Comparison of ENCODE assay signal across 22 cellular contexts in the genomic region with DNA sequence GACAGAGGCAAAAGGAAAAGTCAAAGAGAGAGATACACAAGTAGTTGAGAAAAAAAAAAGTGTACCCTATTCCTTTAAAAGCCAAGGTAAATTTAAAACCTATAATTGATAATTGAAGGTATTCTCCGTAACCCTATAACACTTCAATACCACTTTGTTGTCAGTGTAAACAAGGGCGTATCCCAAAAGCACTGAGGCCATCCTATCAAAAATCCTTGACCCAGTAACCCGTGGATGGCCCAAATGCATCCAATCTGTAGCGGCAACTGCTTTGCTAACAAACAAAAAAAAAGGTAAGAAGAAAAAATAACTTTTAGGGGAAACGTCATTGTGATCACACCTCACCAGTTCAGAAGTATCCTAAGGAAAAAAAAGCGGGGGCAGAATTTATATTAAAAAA. TPM values are rescaled to one million over a fixed set of nuclear protein-coding genes. Genes with fewer than 3 reads are reported as not detected.
DNase-seq lines count a peak whose midpoint lies in the region; ATAC-seq and TF ChIP-seq lines count a peak whose summit lies in the region.
"Had no signal": no experiment of that assay in that cellular context is flagged by ENCODE, and none has a peak within 500 bp of the region (broad histone marks: within the 10 kb centered on the region; RNA-seq: fewer than 3 reads in every experiment).

No MANE protein-coding gene starts in this region.

- CTCF ChIA-PET in Caco-2 (lab: Charles Lee), result no interaction called here
- CTCF ChIA-PET in WTC11 (lab: Charles Lee), result no interaction called here

- TF ChIP-seq CTCF in Caco-2 (IDR thresholded peaks at IDR 0.05; ENCODE audit: insufficient read depth in 1 of 2, low read depth in 1 of 2, low read length in 1 of 2, severe bottlenecking in 1 of 2, unreplicated experiment in 1 of 2) (no peak), WTC11 (IDR thresholded peaks at IDR 0.05) (no peak), liver (IDR thresholded peaks at IDR 0.05; ENCODE audit: low read depth, low read length, missing input control) (no peak)

- H3K9me3 Mint-ChIP-seq in Caco-2 (ENCODE audit: unreplicated experiment) (no peaks in the 10 kb centered on the region), WTC11 (peaks cover 5% of the 10 kb centered on the region; the same call in 1 of the 2 replicates)

- H3K36me3 ChIP-seq in Caco-2 (ENCODE audit: control insufficient read depth, insufficient read depth, low read length) (no peaks in the 10 kb centered on the region), liver (ENCODE audit: control insufficient read depth in 4 of 4, insufficient read depth in 3 of 4, low read depth in 1 of 4, low read length in 3 of 4) (no peaks in the 10 kb centered on the region)
- H3K36me3 ChIP-seq: HAP-1 had no signal

- no peak overlapping the region for H3K9ac ChIP-seq in liver (ENCODE audit: low read depth in 1 of 2, low read length in 2 of 2)
- H3K9ac ChIP-seq: GM23248 had no signal

- peak in 1 of 2 donors; percentile 27 for TF ChIP-seq RAD21 in liver (IDR thresholded peaks at IDR 0.05)

- BruUV-seq in Caco-2 (replicated peaks; lab: Mats Ljungman, UMichigan), result no TSS peak

- no peak overlapping the region for H3K4me3 ChIP-seq in Caco-2 (ENCODE audit: low read depth, low read length)
- H3K4me3 ChIP-seq in liver (ENCODE audit: low read depth in 1 of 3, low read length in 3 of 3), result no peak overlapping the region
- H3K4me3 ChIP-seq: GM23248, HAP-1 had no signal

- peak overlapping the region; percentile 21 for H3K4me3 Mint-ChIP-seq in Caco-2 (ENCODE audit: unreplicated experiment)
- no peak overlapping the region for H3K4me3 Mint-ChIP-seq in WTC11
- H3K4me3 Mint-ChIP-seq: B cell; CD14-positive monocyte; T-helper 1 cell treated with Interleukin-12 subunit alpha and Interleukin-12 subunit beta and Interleukin-4 antibody, amounts not matched to agents 30 μg/mL and 1 μg/mL, for 36 hours had no signal

- no peaks in the 10 kb centered on the region for H3K27me3 ChIP-seq in Caco-2 (replicated peaks; ENCODE audit: control insufficient read depth, insufficient read depth, low read length)
- H3K27me3 ChIP-seq in liver (ENCODE audit: control insufficient read depth in 4 of 4, insufficient read depth in 4 of 4, low read length in 3 of 4), result no peaks in the 10 kb centered on the region

- POLR2A ChIA-PET in Caco-2 (lab: Charles Lee), result no interaction called here
- POLR2A ChIA-PET in WTC11 (lab: Charles Lee), result no interaction called here

- peaks cover 26% of the 10 kb centered on the region for H3K36me3 Mint-ChIP-seq in Caco-2 (ENCODE audit: insufficient read depth, unreplicated experiment)
- H3K36me3 Mint-ChIP-seq in WTC11, result peaks cover 2% of the 10 kb centered on the region

- H3K27ac Mint-ChIP-seq in Caco-2 (ENCODE audit: unreplicated experiment) (peak overlapping the region; percentile 97), WTC11 (0 out of 2 replicates have a peak overlapping the region, but pooled peaks have one; percentile 44)
- H3K27ac Mint-ChIP-seq: B cell; CD14-positive monocyte; T-helper 1 cell treated with Interleukin-12 subunit alpha and Interleukin-12 subunit beta and Interleukin-4 antibody, amounts not matched to agents 30 μg/mL and 1 μg/mL, for 36 hours had no signal

- H3K27me3 Mint-ChIP-seq in Caco-2 (ENCODE audit: insufficient read depth, unreplicated experiment), result no peaks in the 10 kb centered on the region
- peaks cover 12% of the 10 kb centered on the region for H3K27me3 Mint-ChIP-seq in WTC11 (ENCODE audit: low read depth)
- H3K27me3 Mint-ChIP-seq: B cell had no signal

- H3K4me1 ChIP-seq in Caco-2 (peaks cover 23% of the 10 kb centered on the region), liver (ENCODE audit: control insufficient read depth in 4 of 4, insufficient read depth in 4 of 4, low read length in 3 of 4) (peaks cover 4 to 31% (median 21%) of the 10 kb centered on the region in 4 donors)

- no peak for ATAC-seq in WTC11
- no peak for ATAC-seq in stimulated activated naive CD8-positive, alpha-beta T cell treated with anti-CD3 and anti-CD28 coated beads, Interleukin-15, Interleukin-2, amounts not matched to agents 100 U/mL and 50 U/mL, for 24 hours
- ATAC-seq: PC-3 had no signal

- H3K4me1 Mint-ChIP-seq in Caco-2 (ENCODE audit: low read depth, unreplicated experiment) (peaks cover 27% of the 10 kb centered on the region), WTC11 (peaks cover 16% of the 10 kb centered on the region)

- WGBS in liver, result 39% methylated on average over 6 of the region's 6 CpGs

- H3K9me3 ChIP-seq in Caco-2 (no peaks in the 10 kb centered on the region), liver (ENCODE audit: control insufficient read depth in 4 of 4, low read length in 3 of 4) (no peaks in the 10 kb centered on the region)
- H3K9me3 ChIP-seq: HAP-1 had no signal

- intact Hi-C loops in Caco-2 (cut with micrococcal nuclease; ENCODE audit: unreplicated experiment), result no loop called here

- H3K27ac ChIP-seq in liver (ENCODE audit: low read depth in 1 of 2, low read length in 2 of 2), result peak overlapping the region; percentile 78 to 90
- H3K27ac ChIP-seq: GM23248 had no signal

- DNase-seq in Caco-2 (no peak), NCI-H69 (lab: John Stamatoyannopoulos, UW) (peak; percentile 38), WTC11 (ENCODE audit: low spot score) (no peak), NCI-H2107 (lab: John Stamatoyannopoulos, UW) (no peak), NCI-H146 treated with DMSO at 0.1 percent for 48 hours (lab: John Stamatoyannopoulos, UW; ENCODE audit: unreplicated experiment) (no peak)
- no peak for DNase-seq in stimulated activated naive CD8-positive, alpha-beta T cell treated with anti-CD3 and anti-CD28 coated beads, Interleukin-15, Interleukin-2, amounts not matched to agents 100 U/mL and 50 U/mL, for 24 hours
- DNase-seq: DMS79, GM23248, KBM-7, NCI-H1092 treated with DMSO at 0.1 percent for 48 hours, NCI-H146, NCI-H2171 treated with DMSO at 0.1 percent for 48 hours, NCI-H446, NCI-H526 treated with DMSO at 0.1 percent for 48 hours, PC-3, RPMI8226, SHP77 had no signal

TF ChIP-seq in WTC11, 78 proteins besides CTCF, POLR2A, EP300 and RAD21 (continues in another document):
- TF ChIP-seq OVOL2 (CRISPR knock-in tag; IDR thresholded peaks at IDR 0.05; ENCODE audit: borderline replicate concordance) (no peak), GTF2I (CRISPR knock-in tag; conservative IDR thresholded peaks at IDR 0.05) (no peak), ZNF281 (CRISPR knock-in tag; IDR thresholded peaks at IDR 0.05) (no peak), CREM (CRISPR knock-in tag; IDR thresholded peaks at IDR 0.05) (no peak), ZNF396 (CRISPR knock-in tag; IDR thresholded peaks at IDR 0.05; ENCODE audit: borderline replicate concordance) (no peak), SP1 (CRISPR knock-in tag; conservative IDR thresholded peaks at IDR 0.05) (no peak), ESRRA (CRISPR knock-in tag; IDR thresholded peaks at IDR 0.05; ENCODE audit: borderline replicate concordance) (no peak)

TF ChIP-seq in liver, 16 proteins besides CTCF, POLR2A, EP300 and RAD21 (continues in another document):
- TF ChIP-seq SP1 (IDR thresholded peaks at IDR 0.05) (peak; percentile 70), HNF4A (conservative IDR thresholded peaks at IDR 0.05) (peak; percentile 15 to 30), EGR1 (IDR thresholded peaks at IDR 0.05; ENCODE audit: low read depth in 2 of 2) (no peak), ATF3 (IDR thresholded peaks at IDR 0.05) (no peak)
- TF ChIP-seq, protein P1, sequence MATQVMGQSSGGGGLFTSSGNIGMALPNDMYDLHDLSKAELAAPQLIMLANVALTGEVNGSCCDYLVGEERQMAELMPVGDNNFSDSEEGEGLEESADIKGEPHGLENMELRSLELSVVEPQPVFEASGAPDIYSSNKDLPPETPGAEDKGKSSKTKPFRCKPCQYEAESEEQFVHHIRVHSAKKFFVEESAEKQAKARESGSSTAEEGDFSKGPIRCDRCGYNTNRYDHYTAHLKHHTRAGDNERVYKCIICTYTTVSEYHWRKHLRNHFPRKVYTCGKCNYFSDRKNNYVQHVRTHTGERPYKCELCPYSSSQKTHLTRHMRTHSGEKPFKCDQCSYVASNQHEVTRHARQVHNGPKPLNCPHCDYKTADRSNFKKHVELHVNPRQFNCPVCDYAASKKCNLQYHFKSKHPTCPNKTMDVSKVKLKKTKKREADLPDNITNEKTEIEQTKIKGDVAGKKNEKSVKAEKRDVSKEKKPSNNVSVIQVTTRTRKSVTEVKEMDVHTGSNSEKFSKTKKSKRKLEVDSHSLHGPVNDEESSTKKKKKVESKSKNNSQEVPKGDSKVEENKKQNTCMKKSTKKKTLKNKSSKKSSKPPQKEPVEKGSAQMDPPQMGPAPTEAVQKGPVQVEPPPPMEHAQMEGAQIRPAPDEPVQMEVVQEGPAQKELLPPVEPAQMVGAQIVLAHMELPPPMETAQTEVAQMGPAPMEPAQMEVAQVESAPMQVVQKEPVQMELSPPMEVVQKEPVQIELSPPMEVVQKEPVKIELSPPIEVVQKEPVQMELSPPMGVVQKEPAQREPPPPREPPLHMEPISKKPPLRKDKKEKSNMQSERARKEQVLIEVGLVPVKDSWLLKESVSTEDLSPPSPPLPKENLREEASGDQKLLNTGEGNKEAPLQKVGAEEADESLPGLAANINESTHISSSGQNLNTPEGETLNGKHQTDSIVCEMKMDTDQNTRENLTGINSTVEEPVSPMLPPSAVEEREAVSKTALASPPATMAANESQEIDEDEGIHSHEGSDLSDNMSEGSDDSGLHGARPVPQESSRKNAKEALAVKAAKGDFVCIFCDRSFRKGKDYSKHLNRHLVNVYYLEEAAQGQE (IDR thresholded peaks at IDR 0.05), result no peak
- TF ChIP-seq, protein P2, sequence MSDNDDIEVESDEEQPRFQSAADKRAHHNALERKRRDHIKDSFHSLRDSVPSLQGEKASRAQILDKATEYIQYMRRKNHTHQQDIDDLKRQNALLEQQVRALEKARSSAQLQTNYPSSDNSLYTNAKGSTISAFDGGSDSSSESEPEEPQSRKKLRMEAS (IDR thresholded peaks at IDR 0.05), result no peak

RNA-seq across cellular contexts. Expression of gene NAPEPLD, which starts 5.1 kb away (rescaled TPM):
- total RNA-seq in Caco-2 (2022) (16.9 and 18.9 TPM in 2 replicates), WTC11 (2021) (6.6 to 7.5 TPM (median 7.4 TPM) in 3 replicates), liver (10 to 100 TPM; 20.7 to 31.9 TPM)
- polyA plus RNA-seq in liver, result 10 to 100 TPM in 1 of 2 donors, 1 to 10 TPM in 1; 4.4 to 15.6 TPM
